In the genomic region with DNA sequence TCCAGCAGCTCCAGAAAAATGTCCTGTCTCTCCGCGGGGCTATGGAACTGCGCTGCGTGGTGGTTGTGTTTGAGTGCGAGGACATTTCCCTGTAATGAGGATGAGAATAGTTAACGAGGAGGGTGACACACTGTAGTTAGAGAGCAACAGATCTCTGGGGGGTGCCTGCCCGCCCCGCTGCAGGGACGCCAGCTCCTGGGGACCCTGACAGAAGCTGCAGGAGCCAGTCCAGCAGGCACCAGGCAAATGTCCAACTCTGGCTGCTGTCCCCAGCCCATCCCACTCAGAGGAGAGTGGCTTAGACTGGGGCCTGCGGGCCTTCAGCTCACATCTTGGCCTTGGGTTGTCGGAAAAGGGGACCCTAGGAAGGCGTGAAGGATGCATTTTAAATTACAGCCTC, we compare ENCODE assay signal across 18 cellular contexts.
DNase-seq lines count a peak whose midpoint lies in the region; ATAC-seq and TF ChIP-seq lines count a peak whose summit lies in the region.
"Had no signal": no experiment of that assay in that cellular context is flagged by ENCODE, and none has a peak within 500 bp of the region (broad histone marks: within the 10 kb centered on the region; RNA-seq: fewer than 3 reads in every experiment).

No MANE protein-coding gene starts in this region.

- peaks cover 0 to 20% (median 0%) of the 10 kb centered on the region in 3 experiments for H3K27me3 ChIP-seq in neuronal stem cell (ENCODE audit: control insufficient read depth in 3 of 3, insufficient read depth in 3 of 3, low read depth in 1 of 3, low read length in 3 of 3)

- no peak overlapping the region for H2BK12ac ChIP-seq in neuronal stem cell (ENCODE audit: low read length)

- H2BK120ac ChIP-seq in neuronal stem cell (ENCODE audit: low read depth, low read length): peak overlapping the region; percentile 39

- peak overlapping the region; percentile 61 for H3K18ac ChIP-seq in neuronal stem cell (ENCODE audit: low read length)

- no peak overlapping the region for H3K14ac ChIP-seq in neuronal stem cell (ENCODE audit: low read length)

- peak; percentile 24 for DNase-seq in activated naive CD8-positive, alpha-beta T cell treated with anti-CD3 and anti-CD28 coated beads, Interleukin-2, amount 10 ng/mL, durations not matched to agents 7 days and 5 days
- no peak for DNase-seq in activated naive CD8-positive, alpha-beta T cell treated with anti-CD3 and anti-CD28 coated beads, Interleukin-2, amount 50 U/mL, for 24 hours
- DNase-seq in COR-L47 (lab: John Stamatoyannopoulos, UW) (peak; percentile 75), neuronal stem cell (ENCODE audit: low spot score) (no peak), DMS114 treated with DMSO at 0.1 percent for 48 hours (lab: John Stamatoyannopoulos, UW; ENCODE audit: unreplicated experiment) (no peak), nephron progenitor cell (no peak), GM20000 (ENCODE audit: low spot score) (no peak)
- DNase-seq: 8988T; Caco-2; CD4-positive, CD25-positive, alpha-beta regulatory T cell; CD8-positive, alpha-beta memory T cell; DMS79 treated with DMSO at 0.1 percent for 48 hours; GF-D8; GOT3 had no signal

- no peak overlapping the region for H3K4me3 Mint-ChIP-seq in activated naive CD8-positive, alpha-beta T cell treated with anti-CD3 and anti-CD28 coated beads, Interleukin-2, amount 10 ng/mL, durations not matched to agents 7 days and 5 days
- no peak overlapping the region for H3K4me3 Mint-ChIP-seq in activated naive CD8-positive, alpha-beta T cell treated with anti-CD3 and anti-CD28 coated beads, Interleukin-2, amount 50 U/mL, for 24 hours
- no peak overlapping the region for H3K4me3 Mint-ChIP-seq in nephron progenitor cell
- H3K4me3 Mint-ChIP-seq: B cell; CD4-positive, CD25-positive, alpha-beta regulatory T cell; CD8-positive, alpha-beta memory T cell; IgD-negative memory B cell had no signal

- no peak overlapping the region for H3K4me3 ChIP-seq in neuronal stem cell (ENCODE audit: low read length in 2 of 2)

- H3K27ac Mint-ChIP-seq in activated naive CD8-positive, alpha-beta T cell treated with anti-CD3 and anti-CD28 coated beads, Interleukin-2, amount 10 ng/mL, durations not matched to agents 7 days and 5 days: no peak overlapping the region
- no peak overlapping the region for H3K27ac Mint-ChIP-seq in activated naive CD8-positive, alpha-beta T cell treated with anti-CD3 and anti-CD28 coated beads, Interleukin-2, amount 50 U/mL, for 24 hours
- H3K27ac Mint-ChIP-seq in nephron progenitor cell: no peak overlapping the region
- H3K27ac Mint-ChIP-seq: B cell; CD4-positive, CD25-positive, alpha-beta regulatory T cell; CD8-positive, alpha-beta memory T cell; IgD-negative memory B cell had no signal

- H3K36me3 Mint-ChIP-seq in activated naive CD8-positive, alpha-beta T cell treated with anti-CD3 and anti-CD28 coated beads, Interleukin-2, amount 10 ng/mL, durations not matched to agents 7 days and 5 days: no peaks in the 10 kb centered on the region
- no peaks in the 10 kb centered on the region for H3K36me3 Mint-ChIP-seq in activated naive CD8-positive, alpha-beta T cell treated with anti-CD3 and anti-CD28 coated beads, Interleukin-2, amount 50 U/mL, for 24 hours (ENCODE audit: low read depth)
- H3K36me3 Mint-ChIP-seq in nephron progenitor cell (ENCODE audit: low read depth): no peaks in the 10 kb centered on the region
- H3K36me3 Mint-ChIP-seq: CD4-positive, CD25-positive, alpha-beta regulatory T cell; CD8-positive, alpha-beta memory T cell; IgD-negative memory B cell had no signal

- ATAC-seq in activated naive CD8-positive, alpha-beta T cell treated with anti-CD3 and anti-CD28 coated beads, Interleukin-2, amount 10 ng/mL, durations not matched to agents 7 days and 5 days (ENCODE audit: low read depth): no peak
- no peak for ATAC-seq in activated naive CD8-positive, alpha-beta T cell treated with anti-CD3 and anti-CD28 coated beads, Interleukin-2, amount 50 U/mL, for 24 hours
- ATAC-seq: HCT116, HepG2 had no signal

- peaks cover 15% of the 10 kb centered on the region for H3K27me3 Mint-ChIP-seq in activated naive CD8-positive, alpha-beta T cell treated with anti-CD3 and anti-CD28 coated beads, Interleukin-2, amount 10 ng/mL, durations not matched to agents 7 days and 5 days
- peaks cover 5% of the 10 kb centered on the region for H3K27me3 Mint-ChIP-seq in activated naive CD8-positive, alpha-beta T cell treated with anti-CD3 and anti-CD28 coated beads, Interleukin-2, amount 50 U/mL, for 24 hours
- peaks cover 39% of the 10 kb centered on the region for H3K27me3 Mint-ChIP-seq in nephron progenitor cell (ENCODE audit: low read depth, poor library complexity)
- H3K27me3 Mint-ChIP-seq: B cell; CD4-positive, CD25-positive, alpha-beta regulatory T cell had no signal

- H2BK5ac ChIP-seq in neuronal stem cell (ENCODE audit: low read length): no peak overlapping the region

- POLR2A ChIA-PET in activated naive CD8-positive, alpha-beta T cell treated with anti-CD3 and anti-CD28 coated beads, Interleukin-2, amount 10 ng/mL, durations not matched to agents 7 days and 5 days (lab: Charles Lee): no interaction called here

- no peak overlapping the region for H2AFZ ChIP-seq in neuronal stem cell (ENCODE audit: low read length)

- WGBS in neuronal stem cell (ENCODE audit: extremely low coverage in 2 of 2, insufficient read length in 2 of 2, insufficient replicate concordance in 1 of 2), 2 donors: no CpG with 5 or more reads among the region's 12 CpGs

- TF ChIP-seq CTCF in nephron progenitor cell (IDR thresholded peaks at IDR 0.05) (no peak), GM20000 (IDR thresholded peaks at IDR 0.05; ENCODE audit: extremely low read depth, missing control alignments) (no peak)

- no peak overlapping the region for H3K4ac ChIP-seq in neuronal stem cell (ENCODE audit: low read length)

- no peak overlapping the region for H3K4me2 ChIP-seq in neuronal stem cell (ENCODE audit: insufficient read depth, low read length, poor library complexity, severe bottlenecking)

- no peak overlapping the region for H3K9ac ChIP-seq in neuronal stem cell (ENCODE audit: low read depth, low read length, poor library complexity)

- H3K9me3 Mint-ChIP-seq in activated naive CD8-positive, alpha-beta T cell treated with anti-CD3 and anti-CD28 coated beads, Interleukin-2, amount 10 ng/mL, durations not matched to agents 7 days and 5 days: no peaks in the 10 kb centered on the region
- no peaks in the 10 kb centered on the region for H3K9me3 Mint-ChIP-seq in activated naive CD8-positive, alpha-beta T cell treated with anti-CD3 and anti-CD28 coated beads, Interleukin-2, amount 50 U/mL, for 24 hours
- no peaks in the 10 kb centered on the region for H3K9me3 Mint-ChIP-seq in nephron progenitor cell
- H3K9me3 Mint-ChIP-seq: CD4-positive, CD25-positive, alpha-beta regulatory T cell; CD8-positive, alpha-beta memory T cell; IgD-negative memory B cell had no signal

- H3K27ac ChIP-seq in neuronal stem cell (replicated peaks; ENCODE audit: low read length): no peak overlapping the region

- H3K36me3 ChIP-seq in neuronal stem cell (replicated peaks in 1 of 2; ENCODE audit: control insufficient read depth in 2 of 2, insufficient read depth in 2 of 2, low read length in 2 of 2): no peaks in the 10 kb centered on the region

- H2AK5ac ChIP-seq in neuronal stem cell (ENCODE audit: low read depth, low read length): no peak overlapping the region

- no peak overlapping the region for H2BK15ac ChIP-seq in neuronal stem cell (ENCODE audit: low read length)

- H4K91ac ChIP-seq in neuronal stem cell (ENCODE audit: low read depth, low read length, poor library complexity): no peak overlapping the region

- peaks cover 14 to 25% of the 10 kb centered on the region in 2 donors for H3K4me1 ChIP-seq in neuronal stem cell (ENCODE audit: control insufficient read depth in 2 of 2, insufficient read depth in 1 of 2, low read depth in 1 of 2, low read length in 2 of 2)

- H3K9me3 ChIP-seq in neuronal stem cell (replicated peaks in 1 of 2; ENCODE audit: control insufficient read depth in 2 of 2, insufficient read depth in 1 of 2, low read depth in 1 of 2, low read length in 2 of 2): no peaks in the 10 kb centered on the region
- H3K9me3 ChIP-seq: Caco-2 had no signal

- H4K8ac ChIP-seq in neuronal stem cell (ENCODE audit: low read depth, low read length): no peak overlapping the region

- H3K23ac ChIP-seq in neuronal stem cell (ENCODE audit: low read depth, low read length, poor library complexity): no peak overlapping the region

- H3K79me1 ChIP-seq in neuronal stem cell (ENCODE audit: low read depth, low read length): no peaks in the 10 kb centered on the region

- no peaks in the 10 kb centered on the region for H3K4me1 Mint-ChIP-seq in activated naive CD8-positive, alpha-beta T cell treated with anti-CD3 and anti-CD28 coated beads, Interleukin-2, amount 10 ng/mL, durations not matched to agents 7 days and 5 days
- no peaks in the 10 kb centered on the region for H3K4me1 Mint-ChIP-seq in activated naive CD8-positive, alpha-beta T cell treated with anti-CD3 and anti-CD28 coated beads, Interleukin-2, amount 50 U/mL, for 24 hours
- H3K4me1 Mint-ChIP-seq in nephron progenitor cell: peaks cover 45% of the 10 kb centered on the region
- H3K4me1 Mint-ChIP-seq: B cell, IgD-negative memory B cell had no signal

Comparison
In these comparisons a context has a peak if more than half of its experiments do, and no peak if none do; other contexts are left out.
1. DNase-seq: peak in activated naive CD8-positive, alpha-beta T cell treated with anti-CD3 and anti-CD28 coated beads, Interleukin-2, amount 10 ng/mL, durations not matched to agents 7 days and 5 days (single experiment) and COR-L47 (single experiment); none in activated naive CD8-positive, alpha-beta T cell treated with anti-CD3 and anti-CD28 coated beads, Interleukin-2, amount 50 U/mL, for 24 hours (single experiment), neuronal stem cell (single experiment), DMS114 treated with DMSO at 0.1 percent for 48 hours (single experiment), nephron progenitor cell (single experiment) and GM20000 (single experiment).